Comparison of ENCODE assay signal across 8 cellular contexts in genomic region chr1:67749844-67750689, GRCh38.
DNase-seq lines count a peak whose midpoint lies in the region; ATAC-seq and TF ChIP-seq lines count a peak whose summit lies in the region.

No MANE protein-coding gene starts in this region.

- peak in 1 of 2 donors; percentile 8 for TF ChIP-seq POLR2A in adrenal gland (IDR thresholded peaks at IDR 0.05)

- H3K4me3 Mint-ChIP-seq in Calu3 (ENCODE audit: low read depth, unreplicated experiment), result peak overlapping the region; percentile 54
- H3K4me3 Mint-ChIP-seq in stimulated activated naive CD8-positive, alpha-beta T cell treated with anti-CD3 and anti-CD28 coated beads, Interleukin-15, Interleukin-2, amounts not matched to agents 100 ng/mL and 50 ng/mL, for 24 hours, result no peak overlapping the region

- H3K27ac Mint-ChIP-seq in Calu3 (ENCODE audit: unreplicated experiment), result peak overlapping the region; percentile 97
- peak overlapping the region; percentile 38 for H3K27ac Mint-ChIP-seq in stimulated activated naive CD8-positive, alpha-beta T cell treated with anti-CD3 and anti-CD28 coated beads, Interleukin-15, Interleukin-2, amounts not matched to agents 100 ng/mL and 50 ng/mL, for 24 hours

- TF ChIP-seq CTCF in Calu3 (IDR thresholded peaks at IDR 0.05; ENCODE audit: unreplicated experiment) (no peak), adrenal gland (IDR thresholded peaks at IDR 0.05) (no peak)

- H3K27me3 Mint-ChIP-seq in Calu3 (ENCODE audit: unreplicated experiment), result no peaks in the 10 kb centered on the region
- H3K27me3 Mint-ChIP-seq in stimulated activated naive CD8-positive, alpha-beta T cell treated with anti-CD3 and anti-CD28 coated beads, Interleukin-15, Interleukin-2, amounts not matched to agents 100 ng/mL and 50 ng/mL, for 24 hours, result peaks cover 18% of the 10 kb centered on the region

- no peaks in the 10 kb centered on the region for H3K27me3 ChIP-seq in adrenal gland

- DNase-seq in Calu3, result peak; percentile 50
- DNase-seq in adrenal gland, result peak in 6 of 7 donors; percentile 54 to 65 (median 57)
- DNase-seq in iPS-NIHi11 (ENCODE audit: low spot score), result peak; percentile 39
- DNase-seq in AML-193 (lab: John Stamatoyannopoulos, UW), result no peak
- no peak for DNase-seq in activated CD4-positive, CD25-positive, alpha-beta regulatory T cell treated with anti-CD3 and anti-CD28 coated beads, Interleukin-2, amount 50 U/mL, for 72 hours
- no peak for DNase-seq in hippocampal formation (lab: John Stamatoyannopoulos, UW)

- peak; percentile 33 for ATAC-seq in HG03432 (IDR thresholded peaks at IDR 0.05; ENCODE audit: unreplicated experiment)

- H3K9me3 ChIP-seq in adrenal gland (replicated peaks in 1 of 3), result no peaks in the 10 kb centered on the region

- H3K9me3 Mint-ChIP-seq in Calu3 (ENCODE audit: low read depth, unreplicated experiment), result no peaks in the 10 kb centered on the region
- H3K9me3 Mint-ChIP-seq in stimulated activated naive CD8-positive, alpha-beta T cell treated with anti-CD3 and anti-CD28 coated beads, Interleukin-15, Interleukin-2, amounts not matched to agents 100 ng/mL and 50 ng/mL, for 24 hours, result no peaks in the 10 kb centered on the region

- BruUV-seq in Calu3 (replicated peaks; lab: Mats Ljungman, UMichigan), result TSS peak; percentile 76

- CTCF ChIA-PET in Calu3 (lab: Charles Lee), result interaction anchor here (1.1 kb wide), 1 partner anchor 65 kb away, joined by 8 read pairs; the partner anchor contains the start of gene GADD45A

- no peaks in the 10 kb centered on the region for H3K36me3 ChIP-seq in adrenal gland (replicated peaks in 1 of 2)

- peaks cover 97% of the 10 kb centered on the region for H3K4me1 Mint-ChIP-seq in Calu3 (ENCODE audit: low read depth, unreplicated experiment)
- peaks cover 37% of the 10 kb centered on the region for H3K4me1 Mint-ChIP-seq in stimulated activated naive CD8-positive, alpha-beta T cell treated with anti-CD3 and anti-CD28 coated beads, Interleukin-15, Interleukin-2, amounts not matched to agents 100 ng/mL and 50 ng/mL, for 24 hours (ENCODE audit: low read depth)

- H3K36me3 Mint-ChIP-seq in Calu3 (ENCODE audit: insufficient read depth, unreplicated experiment), result peaks cover 20% of the 10 kb centered on the region
- H3K36me3 Mint-ChIP-seq in stimulated activated naive CD8-positive, alpha-beta T cell treated with anti-CD3 and anti-CD28 coated beads, Interleukin-15, Interleukin-2, amounts not matched to agents 100 ng/mL and 50 ng/mL, for 24 hours (ENCODE audit: low read depth), result no peaks in the 10 kb centered on the region

- peak overlapping the region in 4 of 5 donors; percentile 44 to 79 (median 58) for H3K27ac ChIP-seq in adrenal gland

- H3K4me3 ChIP-seq in adrenal gland, result peak overlapping the region in 1 of 4 donors; percentile 4

- intact Hi-C loops in Calu3 (cut with micrococcal nuclease; ENCODE audit: unreplicated experiment), result loop anchor here (2.0 to 5.0 kb wide), 2 partner anchors 38 to 67 kb away; no protein-coding TSS in a partner anchor
- intact Hi-C loops in adrenal gland (cut with DNase I), result loop anchor here in 1 of 2 donors (10.0 kb wide), 2 partner anchors 55 to 185 kb away; no protein-coding TSS in a partner anchor

- 40 to 52% (median 43%) methylated on average over 8 of the region's 8 CpGs for WGBS in adrenal gland, 4 donors

- peaks cover 24 to 34% of the 10 kb centered on the region in 2 donors for H3K4me1 ChIP-seq in adrenal gland (replicated peaks in 1 of 2)

Comparison
In these comparisons a context has a peak if more than half of its experiments do, and no peak if none do; other contexts are left out.
1. DNase-seq: peak in Calu3 (single experiment), adrenal gland (6 of 7) and iPS-NIHi11 (single experiment); none in AML-193 (0 of 2), activated CD4-positive, CD25-positive, alpha-beta regulatory T cell treated with anti-CD3 and anti-CD28 coated beads, Interleukin-2, amount 50 U/mL, for 72 hours (single experiment) and hippocampal formation (0 of 2).